In genomic region chr4:167234388-167234881, GRCh38 we compare ENCODE assay signal across 8 cellular contexts. TPM values are rescaled to one million over a fixed set of nuclear protein-coding genes. Genes with fewer than 3 reads are reported as not detected.
A peak's percentile ranks its signal among the peaks of the same experiment; 100 is the strongest.
DNase-seq lines count a peak whose midpoint lies in the region; ATAC-seq and TF ChIP-seq lines count a peak whose summit lies in the region.

TSS of gene SPOCK3 (minus strand) at chr4:167234494.

- peak within 1 kb of the TSS; percentile 76 for H3K4me3 ChIP-seq in GM23338
- peak within 1 kb of the TSS; percentile 53 to 65 for H3K4me3 ChIP-seq in cardiac fibroblast (replicated peaks in 1 of 2; ENCODE audit: low read depth in 2 of 2, low read length in 2 of 2)
- H3K4me3 ChIP-seq in skin epidermis, result peak within 1 kb of the TSS; percentile 5 to 36 (median 16)

- H3K27ac ChIP-seq in GM23338 (ENCODE audit: low read depth) (no peak within 1 kb of the TSS), skin epidermis (no peak within 1 kb of the TSS)

- H3K27me3 ChIP-seq in GM23338 (ENCODE audit: insufficient read depth), result peaks cover 47% of the 10 kb centered on the region

- TF ChIP-seq CTCF in GM23338 (conservative IDR thresholded peaks at IDR 0.05; ENCODE audit: low read depth in 2 of 2) (no peak), cardiac fibroblast (IDR thresholded peaks at IDR 0.05; ENCODE audit: low read depth, low read length) (no peak)

- H3K79me2 ChIP-seq in GM23338 (replicated peaks; ENCODE audit: insufficient read depth), result no peaks in the 10 kb centered on the region

- no peaks in the 10 kb centered on the region for H3K36me3 Mint-ChIP-seq in GM23338 (ENCODE audit: low read depth)

- peaks cover 11% of the 10 kb centered on the region for H3K4me1 Mint-ChIP-seq in GM23338

- H3K4me3 Mint-ChIP-seq in GM23338, result peak within 1 kb of the TSS; percentile 94

- DNase-seq in COR-L47 (lab: John Stamatoyannopoulos, UW) (peak; percentile 48), GM23338 (ENCODE audit: low spot score) (peak; percentile 71), NCI-H460 (ENCODE audit: extremely low read depth, low read depth) (peak; percentile 14), cardiac fibroblast (ENCODE audit: low read depth in 2 of 2) (peak; percentile 31 to 54), islet precursor cell (peak; percentile 85), mesenteric fat pad (ENCODE audit: low spot score) (no peak)

- peaks cover 12% of the 10 kb centered on the region; the same call in 1 of the 2 replicates for H3K4me1 ChIP-seq in GM23338 (ENCODE audit: insufficient read depth)

- H3K9me2 ChIP-seq in GM23338 (ENCODE audit: insufficient read depth), result no peaks in the 10 kb centered on the region

- H3K27me3 Mint-ChIP-seq in GM23338 (ENCODE audit: insufficient read depth, low read depth, poor library complexity), result peaks cover 27% of the 10 kb centered on the region

- H4K20me1 ChIP-seq in GM23338 (replicated peaks; ENCODE audit: insufficient read depth), result no peaks in the 10 kb centered on the region

- H3K4me2 ChIP-seq in GM23338, result peak within 1 kb of the TSS; percentile 89

- no peaks in the 10 kb centered on the region; the same call in 2 of the 3 replicates for H3K9me3 Mint-ChIP-seq in GM23338

- H3F3A ChIP-seq in GM23338 (replicated peaks; ENCODE audit: low read depth), result no peaks in the 10 kb centered on the region

- no peak within 1 kb of the TSS for H3K27ac Mint-ChIP-seq in GM23338

- H2AFZ ChIP-seq in GM23338, result peak within 1 kb of the TSS; percentile 96

- H3K36me3 ChIP-seq in GM23338 (ENCODE audit: insufficient read depth), result no peaks in the 10 kb centered on the region

- ATAC-seq in GM23338, result peak; percentile 85
- no peak for ATAC-seq in GM18520 (IDR thresholded peaks at IDR 0.05; ENCODE audit: unreplicated experiment)

TF ChIP-seq in GM23338, 12 proteins besides CTCF, POLR2A, EP300 and RAD21:
- no peak for TF ChIP-seq ZNF331 (CRISPR knock-in tag; IDR thresholded peaks at IDR 0.05; ENCODE audit: low read depth)
- TF ChIP-seq POLR2AphosphoS5 (IDR thresholded peaks at IDR 0.05; ENCODE audit: low read depth), result no peak
- TF ChIP-seq CREB1 (CRISPR knock-in tag; IDR thresholded peaks at IDR 0.05; ENCODE audit: low read depth), result no peak
- TF ChIP-seq, protein P1, sequence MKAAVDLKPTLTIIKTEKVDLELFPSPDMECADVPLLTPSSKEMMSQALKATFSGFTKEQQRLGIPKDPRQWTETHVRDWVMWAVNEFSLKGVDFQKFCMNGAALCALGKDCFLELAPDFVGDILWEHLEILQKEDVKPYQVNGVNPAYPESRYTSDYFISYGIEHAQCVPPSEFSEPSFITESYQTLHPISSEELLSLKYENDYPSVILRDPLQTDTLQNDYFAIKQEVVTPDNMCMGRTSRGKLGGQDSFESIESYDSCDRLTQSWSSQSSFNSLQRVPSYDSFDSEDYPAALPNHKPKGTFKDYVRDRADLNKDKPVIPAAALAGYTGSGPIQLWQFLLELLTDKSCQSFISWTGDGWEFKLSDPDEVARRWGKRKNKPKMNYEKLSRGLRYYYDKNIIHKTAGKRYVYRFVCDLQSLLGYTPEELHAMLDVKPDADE (IDR thresholded peaks at IDR 0.05), result no peak
- TF ChIP-seq REST (IDR thresholded peaks at IDR 0.05; ENCODE audit: unreplicated experiment), result no peak
- no peak for TF ChIP-seq ZNF114 (CRISPR knock-in tag; IDR thresholded peaks at IDR 0.05)
- TF ChIP-seq, protein P2, sequence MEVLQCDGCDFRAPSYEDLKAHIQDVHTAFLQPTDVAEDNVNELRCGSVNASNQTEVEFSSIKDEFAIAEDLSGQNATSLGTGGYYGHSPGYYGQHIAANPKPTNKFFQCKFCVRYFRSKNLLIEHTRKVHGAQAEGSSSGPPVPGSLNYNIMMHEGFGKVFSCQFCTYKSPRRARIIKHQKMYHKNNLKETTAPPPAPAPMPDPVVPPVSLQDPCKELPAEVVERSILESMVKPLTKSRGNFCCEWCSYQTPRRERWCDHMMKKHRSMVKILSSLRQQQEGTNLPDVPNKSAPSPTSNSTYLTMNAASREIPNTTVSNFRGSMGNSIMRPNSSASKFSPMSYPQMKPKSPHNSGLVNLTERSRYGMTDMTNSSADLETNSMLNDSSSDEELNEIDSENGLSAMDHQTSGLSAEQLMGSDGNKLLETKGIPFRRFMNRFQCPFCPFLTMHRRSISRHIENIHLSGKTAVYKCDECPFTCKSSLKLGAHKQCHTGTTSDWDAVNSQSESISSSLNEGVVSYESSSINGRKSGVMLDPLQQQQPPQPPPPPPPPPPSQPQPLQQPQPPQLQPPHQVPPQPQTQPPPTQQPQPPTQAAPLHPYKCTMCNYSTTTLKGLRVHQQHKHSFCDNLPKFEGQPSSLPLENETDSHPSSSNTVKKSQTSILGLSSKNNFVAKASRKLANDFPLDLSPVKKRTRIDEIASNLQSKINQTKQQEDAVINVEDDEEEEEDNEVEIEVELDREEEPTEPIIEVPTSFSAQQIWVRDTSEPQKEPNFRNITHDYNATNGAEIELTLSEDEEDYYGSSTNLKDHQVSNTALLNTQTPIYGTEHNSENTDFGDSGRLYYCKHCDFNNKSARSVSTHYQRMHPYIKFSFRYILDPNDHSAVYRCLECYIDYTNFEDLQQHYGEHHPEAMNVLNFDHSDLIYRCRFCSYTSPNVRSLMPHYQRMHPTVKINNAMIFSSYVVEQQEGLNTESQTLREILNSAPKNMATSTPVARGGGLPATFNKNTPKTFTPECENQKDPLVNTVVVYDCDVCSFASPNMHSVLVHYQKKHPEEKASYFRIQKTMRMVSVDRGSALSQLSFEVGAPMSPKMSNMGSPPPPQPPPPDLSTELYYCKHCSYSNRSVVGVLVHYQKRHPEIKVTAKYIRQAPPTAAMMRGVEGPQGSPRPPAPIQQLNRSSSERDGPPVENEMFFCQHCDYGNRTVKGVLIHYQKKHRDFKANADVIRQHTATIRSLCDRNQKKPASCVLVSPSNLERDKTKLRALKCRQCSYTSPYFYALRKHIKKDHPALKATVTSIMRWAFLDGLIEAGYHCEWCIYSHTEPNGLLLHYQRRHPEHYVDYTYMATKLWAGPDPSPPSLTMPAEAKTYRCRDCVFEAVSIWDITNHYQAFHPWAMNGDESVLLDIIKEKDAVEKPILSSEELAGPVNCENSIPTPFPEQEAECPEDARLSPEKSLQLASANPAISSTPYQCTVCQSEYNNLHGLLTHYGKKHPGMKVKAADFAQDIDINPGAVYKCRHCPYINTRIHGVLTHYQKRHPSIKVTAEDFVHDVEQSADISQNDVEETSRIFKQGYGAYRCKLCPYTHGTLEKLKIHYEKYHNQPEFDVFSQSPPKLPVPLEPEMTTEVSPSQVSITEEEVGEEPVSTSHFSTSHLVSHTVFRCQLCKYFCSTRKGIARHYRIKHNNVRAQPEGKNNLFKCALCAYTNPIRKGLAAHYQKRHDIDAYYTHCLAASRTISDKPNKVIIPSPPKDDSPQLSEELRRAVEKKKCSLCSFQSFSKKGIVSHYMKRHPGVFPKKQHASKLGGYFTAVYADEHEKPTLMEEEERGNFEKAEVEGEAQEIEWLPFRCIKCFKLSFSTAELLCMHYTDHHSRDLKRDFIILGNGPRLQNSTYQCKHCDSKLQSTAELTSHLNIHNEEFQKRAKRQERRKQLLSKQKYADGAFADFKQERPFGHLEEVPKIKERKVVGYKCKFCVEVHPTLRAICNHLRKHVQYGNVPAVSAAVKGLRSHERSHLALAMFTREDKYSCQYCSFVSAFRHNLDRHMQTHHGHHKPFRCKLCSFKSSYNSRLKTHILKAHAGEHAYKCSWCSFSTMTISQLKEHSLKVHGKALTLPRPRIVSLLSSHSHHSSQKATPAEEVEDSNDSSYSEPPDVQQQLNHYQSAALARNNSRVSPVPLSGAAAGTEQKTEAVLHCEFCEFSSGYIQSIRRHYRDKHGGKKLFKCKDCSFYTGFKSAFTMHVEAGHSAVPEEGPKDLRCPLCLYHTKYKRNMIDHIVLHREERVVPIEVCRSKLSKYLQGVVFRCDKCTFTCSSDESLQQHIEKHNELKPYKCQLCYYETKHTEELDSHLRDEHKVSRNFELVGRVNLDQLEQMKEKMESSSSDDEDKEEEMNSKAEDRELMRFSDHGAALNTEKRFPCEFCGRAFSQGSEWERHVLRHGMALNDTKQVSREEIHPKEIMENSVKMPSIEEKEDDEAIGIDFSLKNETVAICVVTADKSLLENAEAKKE (CRISPR knock-in tag; IDR thresholded peaks at IDR 0.05), result no peak
- TF ChIP-seq STAT1 (IDR thresholded peaks at IDR 0.05; ENCODE audit: unreplicated experiment), result no peak
- no peak for TF ChIP-seq EZH2phosphoT487 (IDR thresholded peaks at IDR 0.05; ENCODE audit: unreplicated experiment)
- TF ChIP-seq JUNB (IDR thresholded peaks at IDR 0.05; ENCODE audit: unreplicated experiment), result no peak
- TF ChIP-seq NANOG (IDR thresholded peaks at IDR 0.05; ENCODE audit: borderline replicate concordance), result no peak

RNA-seq across cellular contexts. Expression of gene SPOCK3, which starts in this region (rescaled TPM):
- total RNA-seq in GM23338 (2014; rRNA removed; shearing (Covaris generic)), result 0.08 and 1.6 TPM in 2 replicates
- 4.1 and 4.2 TPM in 2 replicates for polyA plus RNA-seq in GM23338 (2016; fragmentation: Nextera tagmentation; extraction: Ambion mirVana)
- 0.20 TPM in 1 of 2 replicates, not detected in the other for total RNA-seq in NCI-H460 (2014; rRNA removed; shearing (Covaris generic))
- not detected in 2 replicates for polyA plus RNA-seq in NCI-H460 (2014; cell fraction: nucleus; rRNA removed)
- total RNA-seq in mesenteric fat pad, result not detected

Comparison
In these comparisons a context has a peak if more than half of its experiments do, and no peak if none do; other contexts are left out.
1. Peak in DNase-seq in NCI-H460; RNA of the gene not detected or under 1 TPM.
2. H3K4me3 ChIP-seq: peak in every context shown above with its lines; median percentile 76 in GM23338; 59 in cardiac fibroblast; 16 in skin epidermis.